In genomic region chr16:30615358-30616076, GRCh38 we compare ENCODE assay signal across 7 cellular contexts. TPM values are rescaled to one million over a fixed set of nuclear protein-coding genes. Genes with fewer than 3 reads are reported as not detected.
DNase-seq lines count a peak whose midpoint lies in the region; ATAC-seq, FAIRE-seq and TF ChIP-seq lines count a peak whose summit lies in the region.

No MANE protein-coding gene starts in this region.

- H3K36me3 ChIP-seq in prostate gland, result no peaks in the 10 kb centered on the region

- TF ChIP-seq CTCF in activated CD8-positive, alpha-beta T cell treated with anti-CD3 and anti-CD28 coated beads for 36 hours (IDR thresholded peaks at IDR 0.05), result peak; percentile 90
- TF ChIP-seq CTCF in prostate gland (IDR thresholded peaks at IDR 0.05), result peak in 2 of 4 experiments; percentile 30 to 31

- H3K27ac Mint-ChIP-seq in activated CD8-positive, alpha-beta T cell treated with anti-CD3 and anti-CD28 coated beads for 36 hours, result no peak overlapping the region

- H3K9me3 Mint-ChIP-seq in activated CD8-positive, alpha-beta T cell treated with anti-CD3 and anti-CD28 coated beads for 36 hours, result no peaks in the 10 kb centered on the region

- WGBS in prostate gland, result 33% methylated on average over 11 of the region's 11 CpGs

- H3K4me3 Mint-ChIP-seq in activated CD8-positive, alpha-beta T cell treated with anti-CD3 and anti-CD28 coated beads for 36 hours, result no peak overlapping the region

- H3K4me3 ChIP-seq in prostate gland, result no peak overlapping the region

- intact Hi-C loops in activated CD8-positive, alpha-beta T cell treated with anti-CD3 and anti-CD28 coated beads for 36 hours (cut with micrococcal nuclease), result no loop called here
- intact Hi-C loops in prostate gland (cut with DNase I), result no loop called here

- POLR2A ChIA-PET in activated CD8-positive, alpha-beta T cell treated with anti-CD3 and anti-CD28 coated beads for 36 hours (lab: Charles Lee), result interaction anchor here (0.6 to 1.8 kb wide), 9 partner anchors 22 to 233 kb away, joined by 3 to 4 read pairs (median 3); partner anchors contain the start of genes DCTPP1, SEPTIN1 and ZNF785

- ATAC-seq in activated CD8-positive, alpha-beta T cell treated with anti-CD3 and anti-CD28 coated beads for 36 hours, result peak; percentile 90
- ATAC-seq in HG03520 (IDR thresholded peaks at IDR 0.05; ENCODE audit: unreplicated experiment) (no peak), GM19395 (IDR thresholded peaks at IDR 0.05; ENCODE audit: unreplicated experiment) (no peak)

- peak; percentile 74 for FAIRE-seq in GM12891 (lab: Jason Lieb, UNC)

- no peak for TF ChIP-seq POLR2A in GM12891 (IDR thresholded peaks at IDR 0.05; ENCODE audit: low read depth, low read length)
- no peak for TF ChIP-seq POLR2A in erythroblast (IDR thresholded peaks at IDR 0.05; ENCODE audit: low read length)
- TF ChIP-seq POLR2A in prostate gland (IDR thresholded peaks at IDR 0.05), result no peak

- H3K36me3 Mint-ChIP-seq in activated CD8-positive, alpha-beta T cell treated with anti-CD3 and anti-CD28 coated beads for 36 hours (ENCODE audit: low read depth), result no peaks in the 10 kb centered on the region

- no peaks in the 10 kb centered on the region for H3K27me3 Mint-ChIP-seq in activated CD8-positive, alpha-beta T cell treated with anti-CD3 and anti-CD28 coated beads for 36 hours

- peaks cover 2% of the 10 kb centered on the region for H3K4me1 Mint-ChIP-seq in activated CD8-positive, alpha-beta T cell treated with anti-CD3 and anti-CD28 coated beads for 36 hours (ENCODE audit: low read depth)

- H3K4me1 ChIP-seq in prostate gland (replicated peaks), result no peaks in the 10 kb centered on the region

- DNase-seq in GM12891 (ENCODE audit: insufficient read length, low spot score) (no peak), NCI-H510A treated with DMSO at 0.1 percent for 48 hours (lab: John Stamatoyannopoulos, UW) (peak; percentile 49), erythroblast (lab: John Stamatoyannopoulos, UW) (peak; percentile 71 to 73), prostate gland (ENCODE audit: low spot score) (peak; percentile 54)
- peak; percentile 94 for DNase-seq in activated CD8-positive, alpha-beta T cell treated with anti-CD3 and anti-CD28 coated beads for 36 hours

- H3K27me3 ChIP-seq in prostate gland (replicated peaks; ENCODE audit: insufficient read depth), result no peaks in the 10 kb centered on the region

- H3K9me3 ChIP-seq in prostate gland, result no peaks in the 10 kb centered on the region

- CTCF ChIA-PET in activated CD8-positive, alpha-beta T cell treated with anti-CD3 and anti-CD28 coated beads for 36 hours (lab: Charles Lee), result interaction anchor here (0.6 to 4.6 kb wide), 52 partner anchors 8 to 571 kb away, joined by 3 to 61 read pairs (median 4); partner anchors contain the start of genes DCTPP1, ITGAL, SEPTIN1 and ZNF747

- no peak overlapping the region for H3K27ac ChIP-seq in prostate gland

TF ChIP-seq in GM12891, 5 proteins besides CTCF, POLR2A, EP300 and RAD21:
- TF ChIP-seq PAX5 (IDR thresholded peaks at IDR 0.05; ENCODE audit: insufficient read depth, low read length, severe bottlenecking), result no peak
- no peak for TF ChIP-seq TAF1 (IDR thresholded peaks at IDR 0.05; ENCODE audit: low read depth, low read length)
- TF ChIP-seq POU2F2 (IDR thresholded peaks at IDR 0.05; ENCODE audit: low read depth, low read length), result no peak
- TF ChIP-seq SPI1 (IDR thresholded peaks at IDR 0.05; ENCODE audit: low read depth, low read length), result no peak
- no peak for TF ChIP-seq POLR2AphosphoS5 (IDR thresholded peaks at IDR 0.05; ENCODE audit: low read depth, low read length)

RNA-seq across cellular contexts. Expression of gene ZNF689, which starts 5.3 kb away (rescaled TPM):
- 5.2 TPM for polyA plus RNA-seq in GM12891 (2012; ENCODE audit: low read depth, missing spikeins)
- total RNA-seq in activated CD8-positive, alpha-beta T cell treated with anti-CD3 and anti-CD28 coated beads for 36 hours, result 10 to 100 TPM in 1 of 2 experiments, 1 to 10 TPM in 1; 9.8 to 11.3 TPM
- total RNA-seq in prostate gland, result 10 to 100 TPM; 13.4 to 17.8 TPM

RNA-seq across cellular contexts. Expression of gene ZNF785, which starts 30.0 kb away (rescaled TPM):
- polyA plus RNA-seq in GM12891 (2012; ENCODE audit: low read depth, missing spikeins), result 3.9 TPM
- total RNA-seq in activated CD8-positive, alpha-beta T cell treated with anti-CD3 and anti-CD28 coated beads for 36 hours, result 10 to 100 TPM in 1 of 2 experiments, 1 to 10 TPM in 1; 8.8 to 10.3 TPM
- 10 to 100 TPM; 16.9 to 18.9 TPM for total RNA-seq in prostate gland

RNA-seq across cellular contexts. Expression of gene PRR14, which starts 35.2 kb away (rescaled TPM):
- 38.7 TPM for polyA plus RNA-seq in GM12891 (2012; ENCODE audit: low read depth, missing spikeins)
- 10 to 100 TPM; 74.0 to 76.6 TPM for total RNA-seq in activated CD8-positive, alpha-beta T cell treated with anti-CD3 and anti-CD28 coated beads for 36 hours
- 10 to 100 TPM; 37.5 to 66.7 TPM for total RNA-seq in prostate gland

RNA-seq across cellular contexts. Expression of gene FBRS, which starts 42.7 kb away (rescaled TPM):
- 47.2 TPM for polyA plus RNA-seq in GM12891 (2012; ENCODE audit: low read depth, missing spikeins)
- 10 to 100 TPM; 80.3 to 85.8 TPM for total RNA-seq in activated CD8-positive, alpha-beta T cell treated with anti-CD3 and anti-CD28 coated beads for 36 hours
- total RNA-seq in prostate gland, result 100 to 1,000 TPM in 1 of 2 donors, 10 to 100 TPM in 1; 49.0 to 106 TPM

RNA-seq across cellular contexts. Expression of gene ZNF688, which starts 44.0 kb away (rescaled TPM):
- polyA plus RNA-seq in GM12891 (2012; ENCODE audit: low read depth, missing spikeins), result 7.4 TPM
- 1 to 10 TPM; 4.7 to 5.5 TPM for total RNA-seq in activated CD8-positive, alpha-beta T cell treated with anti-CD3 and anti-CD28 coated beads for 36 hours
- total RNA-seq in prostate gland, result 10 to 100 TPM; 20.4 to 21.5 TPM
